17 cellular contexts compared by ENCODE assay signal in genomic region chr18:50465211-50466153, GRCh38.
"Had no signal": no experiment of that assay in that cellular context is flagged by ENCODE, and none has a peak within 500 bp of the region (broad histone marks: within the 10 kb centered on the region; RNA-seq: fewer than 3 reads in every experiment).

No MANE protein-coding gene starts in this region.

- ATAC-seq: activated T-helper 17 cell treated with anti-CD3 and anti-CD28 coated beads, Interleukin-2, amount 50 U/mL, for 72 hours; body of pancreas; lower lobe of right lung; natural killer cell; sciatic nerve; stimulated activated effector memory CD8-positive, alpha-beta T cell treated with anti-CD3 and anti-CD28 coated beads, Interleukin-12 subunit alpha, Interleukin-12 subunit beta, amount 100 ng/mL, for 72 hours had no signal

- H3K36me3 ChIP-seq: lower lobe of right lung, ovary, stomach, upper lobe of left lung had no signal

- H3K4me3 ChIP-seq: body of pancreas, dorsolateral prefrontal cortex, lower lobe of right lung, ovary, stomach, upper lobe of left lung had no signal

- H3K27me3 ChIP-seq: body of pancreas, dorsolateral prefrontal cortex, ovary, stomach, upper lobe of left lung had no signal

- H3K9me3 ChIP-seq: body of pancreas, lower lobe of right lung, ovary, stomach, upper lobe of left lung had no signal

- H3K4me1 ChIP-seq: body of pancreas, lower lobe of right lung, upper lobe of left lung had no signal

- DNase-seq: activated CD4-positive, alpha-beta memory T cell treated with anti-CD3 and anti-CD28 coated beads, Interleukin-2, amount 10 ng/mL, durations not matched to agents 7 days and 5 days; activated naive CD4-positive, alpha-beta T cell treated with Interleukin-2 at 50 U/mL for 16 hours; activated T-cell treated with anti-CD3 and anti-CD28 coated beads, Interleukin-2, amount 50 U/mL, for 1 hour; body of pancreas; central memory CD4-positive, alpha-beta T cell; dorsolateral prefrontal cortex; kidney glomerular epithelial cell; lower lobe of right lung; natural killer cell; ovary; stimulated activated CD4-positive, alpha-beta T cell treated with anti-CD3 and anti-CD28 coated beads, Interleukin-4, amount 100 ng/mL, for 24 hours; stomach; T-helper 2 cell; upper lobe of left lung had no signal

- H3K27ac ChIP-seq: body of pancreas, dorsolateral prefrontal cortex, lower lobe of right lung, ovary, stomach, upper lobe of left lung had no signal
